In the genomic region with DNA sequence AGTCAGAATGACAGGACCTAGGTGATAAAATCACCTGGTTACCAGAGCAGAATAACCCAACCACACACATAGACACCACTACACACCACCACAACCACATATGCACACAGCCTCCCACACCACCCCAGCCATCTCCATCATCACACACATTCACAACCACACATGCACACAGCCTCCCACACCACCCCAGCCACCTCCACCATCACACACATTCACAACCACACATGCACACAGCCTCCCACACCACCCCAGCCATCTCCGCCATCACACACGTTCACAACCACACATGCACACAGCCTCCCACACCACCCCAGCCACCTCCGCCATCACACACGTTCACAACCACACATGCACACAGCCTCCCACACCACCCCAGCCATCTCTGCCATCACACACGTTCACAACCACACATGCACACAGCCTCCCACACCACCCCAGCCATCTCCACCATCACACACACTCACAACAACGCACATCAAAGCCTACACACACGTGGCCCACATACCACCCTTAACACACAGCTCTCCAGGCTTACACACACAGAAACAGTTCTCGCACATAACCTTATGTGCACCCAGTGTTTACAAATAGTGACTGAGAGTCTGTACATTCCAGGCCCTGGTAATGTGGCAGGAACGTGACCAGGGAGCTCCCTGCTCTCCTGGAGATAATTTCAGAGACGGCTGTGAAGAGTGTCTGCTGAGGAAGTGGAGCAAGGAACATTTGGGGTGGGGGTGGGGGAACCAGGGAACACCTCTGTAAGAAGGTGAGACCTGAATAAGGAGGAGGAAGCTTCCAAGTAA, we compare ENCODE assay signal across 20 cellular contexts. TPM values are rescaled to one million over a fixed set of nuclear protein-coding genes. Genes with fewer than 3 reads are reported as not detected.
DNase-seq lines count a peak whose midpoint lies in the region; ATAC-seq and TF ChIP-seq lines count a peak whose summit lies in the region.
"Had no signal": no experiment of that assay in that cellular context is flagged by ENCODE, and none has a peak within 500 bp of the region (broad histone marks: within the 10 kb centered on the region; RNA-seq: fewer than 3 reads in every experiment).

No MANE protein-coding gene starts in this region.

- peaks cover 29% of the 10 kb centered on the region for H3K79me2 ChIP-seq in PC-9 (ENCODE audit: low read depth)

- H3K9me2 ChIP-seq in PC-9 (ENCODE audit: insufficient read depth) = no peaks in the 10 kb centered on the region
- H3K9me2 ChIP-seq: SK-N-SH had no signal

- WGBS in sigmoid colon, 2 donors = 65 to 87% methylated on average over 10 of the region's 10 CpGs

- no peak for TF ChIP-seq POLR2A in sigmoid colon (IDR thresholded peaks at IDR 0.05)

- CTCF ChIA-PET in PC-9 (lab: Charles Lee) = no interaction called here

- ATAC-seq in GM21717 (IDR thresholded peaks at IDR 0.05; ENCODE audit: unreplicated experiment) = no peak
- no peak for ATAC-seq in HG02678 (IDR thresholded peaks at IDR 0.05; ENCODE audit: unreplicated experiment)
- ATAC-seq: HCT116 had no signal

- intact Hi-C loops in PC-9 (cut with micrococcal nuclease; ENCODE audit: unreplicated experiment) = no loop called here
- intact Hi-C loops in sigmoid colon (cut with DNase I) = no loop called here

- H3K4me2 ChIP-seq in PC-9 = peak overlapping the region; percentile 97; the same call in 1 of the 2 replicates
- H3K4me2 ChIP-seq: SK-N-SH had no signal

- BruUV-seq in PC-9 (replicated peaks; lab: Mats Ljungman, UMichigan) = no TSS peak

- DNase-seq in EH (ENCODE audit: low read depth) (peak; percentile 15), PC-9 (no peak), epithelial cell of prostate (ENCODE audit: low read depth, low spot score) (no peak), sigmoid colon (peak; percentile 28)
- DNase-seq in effector CD8-positive, alpha-beta T cell (lab: John Stamatoyannopoulos, UW) = no peak
- DNase-seq: ACHN; C1 segment of cervical spinal cord; DMS79; KBM-7; MV-4-11; NCI-H1694 treated with DMSO at 0.1 percent for 48 hours; NCI-H2107; NCI-H510A; NCI-H748 treated with DMSO at 0.1 percent for 48 hours; NK-92 treated with Interleukin-12 subunit alpha and Interleukin-12 subunit beta, amount 100 ng/mL, for 24 hours; SHP77 treated with DMSO at 0.1 percent for 48 hours; SK-N-SH had no signal

- no peaks in the 10 kb centered on the region for H4K20me1 ChIP-seq in PC-9 (ENCODE audit: insufficient read depth)

- H3K36me3 ChIP-seq in PC-9 (ENCODE audit: low read depth) = no peaks in the 10 kb centered on the region; the same call in 1 of the 2 replicates
- H3K36me3 ChIP-seq in sigmoid colon = no peaks in the 10 kb centered on the region

- POLR2A ChIA-PET in PC-9 (lab: Charles Lee; ENCODE audit: unreplicated experiment) = interaction anchor here (0.6 to 1.2 kb wide), 3 partner anchors 18 to 992 kb away, joined by 5 to 17 read pairs (median 8); partner anchors contain the start of genes CLSPN and GJB4

- H3K9me3 ChIP-seq in PC-9 (ENCODE audit: insufficient read depth, low read depth) = no peaks in the 10 kb centered on the region
- H3K9me3 ChIP-seq in sigmoid colon = no peaks in the 10 kb centered on the region
- H3K9me3 ChIP-seq: SK-N-SH had no signal

- H2AFZ ChIP-seq in PC-9 = no peak overlapping the region

- TF ChIP-seq CTCF in PC-9 (conservative IDR thresholded peaks at IDR 0.05) (no peak), sigmoid colon (IDR thresholded peaks at IDR 0.05) (no peak)

- peaks cover 32% of the 10 kb centered on the region for H3F3A ChIP-seq in PC-9 (ENCODE audit: insufficient read depth, low read depth)

- no peak overlapping the region for H3K4me3 ChIP-seq in PC-9
- H3K4me3 ChIP-seq in sigmoid colon = no peak overlapping the region

- H3K27ac ChIP-seq in PC-9 (peak overlapping the region; percentile 92), epithelial cell of prostate (peak overlapping the region; percentile 100), sigmoid colon (no peak overlapping the region)

- H3K27me3 ChIP-seq in PC-9 (ENCODE audit: insufficient read depth, low read depth) (no peaks in the 10 kb centered on the region), sigmoid colon (peaks cover 19 to 48% (median 30%) of the 10 kb centered on the region in 3 donors)

- no peak for TF ChIP-seq EP300 in sigmoid colon (IDR thresholded peaks at IDR 0.05)

- H3K4me1 ChIP-seq in PC-9 (replicated peaks; ENCODE audit: insufficient read depth) (peaks cover 57% of the 10 kb centered on the region), sigmoid colon (peaks cover 0 to 14% (median 12%) of the 10 kb centered on the region in 4 donors)

RNA-seq across cellular contexts. Expression of gene GJB3, which starts 3.3 kb away (rescaled TPM):
- total RNA-seq in PC-9 (2021) = 58.6 and 63.0 TPM in 2 replicates
- not detected for total RNA-seq in sigmoid colon
- 10 to 100 TPM in 1 of 3 donors, 1 to 10 TPM in 2; 1.2 to 11.0 (median 1.8) TPM for polyA plus RNA-seq in sigmoid colon
- polyA plus RNA-seq: SK-N-SH had no signal

RNA-seq across cellular contexts. Expression of gene GJA4, which starts 15.1 kb away (rescaled TPM):
- total RNA-seq in PC-9 (2021) (not detected in 2 replicates), sigmoid colon (10 to 100 TPM in 1 of 4 donors, 1 to 10 TPM in 3; 3.3 to 14.7 (median 7.6) TPM)
- 1 to 10 TPM in 1 of 3 donors, under 1 TPM in 1, not detected in 1; 0.60 to 8.3 TPM for polyA plus RNA-seq in sigmoid colon
- polyA plus RNA-seq: SK-N-SH had no signal

RNA-seq across cellular contexts. Expression of gene GJB4, which starts 18.2 kb away (rescaled TPM):
- 5.4 and 5.8 TPM in 2 replicates for total RNA-seq in PC-9 (2021)
- total RNA-seq in sigmoid colon = not detected
- polyA plus RNA-seq in sigmoid colon = under 1 TPM in 1 of 3 donors, not detected in 2; 0.39 TPM
- polyA plus RNA-seq: SK-N-SH had no signal

RNA-seq across cellular contexts. Expression of gene GJB5, which starts 22.9 kb away (rescaled TPM):
- total RNA-seq in PC-9 (2021) = 18.1 and 20.0 TPM in 2 replicates
- total RNA-seq in sigmoid colon = not detected
- under 1 TPM in 1 of 3 donors, not detected in 2; 0.69 TPM for polyA plus RNA-seq in sigmoid colon
- polyA plus RNA-seq: SK-N-SH had no signal

Comparison
In these comparisons a context has a peak if more than half of its experiments do, and no peak if none do; other contexts are left out.
1. DNase-seq: peak in EH (single experiment) and sigmoid colon (single experiment); none in PC-9 (0 of 2), epithelial cell of prostate (single experiment) and effector CD8-positive, alpha-beta T cell (single experiment).
2. H3K27ac ChIP-seq: peak in PC-9 (single experiment) and epithelial cell of prostate (single experiment); none in sigmoid colon (0 of 4).
3. RNA of gene GJB3, which starts 3.3 kb away (total RNA-seq): 58.6 to 63.0 TPM in PC-9; not detected in sigmoid colon; every median in the first group is over 10 times any median in the second.